Comparison of ENCODE assay signal across 10 cellular contexts in the genomic region with DNA sequence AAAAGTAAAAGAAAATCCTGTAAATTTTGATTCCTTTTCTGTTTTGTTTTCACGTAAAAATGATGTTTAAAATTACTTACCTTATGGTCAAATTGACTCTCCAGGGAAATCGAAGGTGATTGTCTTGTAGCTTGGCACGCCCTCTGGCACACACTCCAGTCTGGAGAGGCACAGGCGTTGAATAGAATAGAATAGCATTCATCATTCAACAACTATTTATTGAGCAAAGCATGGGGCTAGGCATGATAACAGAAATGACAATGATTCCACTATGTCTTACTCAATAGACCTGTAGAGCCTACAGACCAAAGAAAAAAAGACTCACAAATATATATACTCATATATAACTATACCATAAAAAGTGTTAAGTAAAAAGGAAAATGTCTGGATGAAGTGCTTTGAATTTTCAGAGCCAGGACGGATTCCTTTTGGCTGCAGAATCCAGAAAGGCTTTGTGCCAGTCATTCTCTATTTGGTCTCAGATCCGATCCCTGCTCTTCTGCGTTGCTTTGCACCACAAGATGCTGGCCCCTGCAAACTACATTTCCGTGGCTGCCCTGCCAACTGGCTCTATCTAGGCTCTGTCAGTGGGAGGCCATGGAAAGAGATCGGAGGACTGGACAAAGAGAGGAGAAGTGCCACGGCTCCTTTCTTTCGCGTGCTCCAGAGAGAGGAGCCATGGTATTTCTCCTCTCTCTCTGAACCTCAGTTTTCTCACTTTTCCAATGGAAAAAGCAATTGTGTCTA.
A peak's percentile ranks its signal among the peaks of the same experiment; 100 is the strongest.
DNase-seq lines count a peak whose midpoint lies in the region; ATAC-seq, FAIRE-seq and TF ChIP-seq lines count a peak whose summit lies in the region.
"Had no signal": no experiment of that assay in that cellular context is flagged by ENCODE, and none has a peak within 500 bp of the region (broad histone marks: within the 10 kb centered on the region; RNA-seq: fewer than 3 reads in every experiment).

No MANE protein-coding gene starts in this region.

- H3K36me3 ChIP-seq in heart right ventricle, result no peaks in the 10 kb centered on the region
- no peaks in the 10 kb centered on the region for H3K36me3 ChIP-seq in vagina

- H3K4me3 ChIP-seq in heart right ventricle (no peak overlapping the region), vagina (no peak overlapping the region)

- DNase-seq in AG20443 (ENCODE audit: low spot score), result peak; percentile 48
- peak; percentile 67 for DNase-seq in LoVo (ENCODE audit: low spot score)
- peak; percentile 76 for DNase-seq in SK-MEL-5 (ENCODE audit: low read depth, low spot score)
- DNase-seq in heart right ventricle, result peak in 1 of 2 donors; percentile 24
- no peak for DNase-seq in frontal cortex (ENCODE audit: low spot score in 2 of 2)
- no peak for DNase-seq in GM19240 (ENCODE audit: insufficient read length, low spot score)
- no peak for DNase-seq in vagina (ENCODE audit: extremely low spot score in 2 of 2)
- DNase-seq: AML-193, cerebellar nuclear complex had no signal

- TF ChIP-seq POLR2A in vagina (IDR thresholded peaks at IDR 0.05), result no peak

- H3K4me1 ChIP-seq in heart right ventricle (peaks cover 0 to 18% (median 10%) of the 10 kb centered on the region in 9 donors), vagina (no peaks in the 10 kb centered on the region)

- no peak for FAIRE-seq in frontal cortex (lab: Jason Lieb, UNC)

- WGBS in heart right ventricle, 2 donors, result 46 to 56% methylated on average over 12 of the region's 12 CpGs

- intact Hi-C loops in heart right ventricle (cut with DNase I) (loop anchor here in 2 of 10 donors (5.0 to 10.0 kb wide), 2 partner anchors 43 to 344 kb away; no protein-coding TSS in a partner anchor), vagina (cut with DNase I) (no loop called here)

- no peaks in the 10 kb centered on the region for H3K27me3 ChIP-seq in heart right ventricle
- no peaks in the 10 kb centered on the region for H3K27me3 ChIP-seq in vagina

- in situ Hi-C loops in SK-MEL-5 (cut with HindIII; ENCODE audit: low pct_unique_long_range_greater_than_20kb, low sequenced_read_pairs), result no loop called here

- peak overlapping the region in 4 of 10 donors; percentile 5 to 72 (median 18) for H3K27ac ChIP-seq in heart right ventricle
- no peak overlapping the region for H3K27ac ChIP-seq in vagina

- TF ChIP-seq CTCF in heart right ventricle (IDR thresholded peaks at IDR 0.05) (no peak), vagina (IDR thresholded peaks at IDR 0.05) (no peak)

- H3K9me3 ChIP-seq in heart right ventricle (no peaks in the 10 kb centered on the region), vagina (no peaks in the 10 kb centered on the region)

- ATAC-seq in heart right ventricle (peak in 7 of 8 donors; percentile 42 to 92 (median 77)), GM19397 (IDR thresholded peaks at IDR 0.05; ENCODE audit: unreplicated experiment) (no peak)

Comparison
In these comparisons a context has a peak if more than half of its experiments do, and no peak if none do; other contexts are left out.
1. DNase-seq: peak in AG20443 (single experiment), LoVo (single experiment) and SK-MEL-5 (single experiment); none in frontal cortex (0 of 2), GM19240 (single experiment) and vagina (0 of 2).